Comparison of ENCODE assay signal across 21 cellular contexts in the genomic region with DNA sequence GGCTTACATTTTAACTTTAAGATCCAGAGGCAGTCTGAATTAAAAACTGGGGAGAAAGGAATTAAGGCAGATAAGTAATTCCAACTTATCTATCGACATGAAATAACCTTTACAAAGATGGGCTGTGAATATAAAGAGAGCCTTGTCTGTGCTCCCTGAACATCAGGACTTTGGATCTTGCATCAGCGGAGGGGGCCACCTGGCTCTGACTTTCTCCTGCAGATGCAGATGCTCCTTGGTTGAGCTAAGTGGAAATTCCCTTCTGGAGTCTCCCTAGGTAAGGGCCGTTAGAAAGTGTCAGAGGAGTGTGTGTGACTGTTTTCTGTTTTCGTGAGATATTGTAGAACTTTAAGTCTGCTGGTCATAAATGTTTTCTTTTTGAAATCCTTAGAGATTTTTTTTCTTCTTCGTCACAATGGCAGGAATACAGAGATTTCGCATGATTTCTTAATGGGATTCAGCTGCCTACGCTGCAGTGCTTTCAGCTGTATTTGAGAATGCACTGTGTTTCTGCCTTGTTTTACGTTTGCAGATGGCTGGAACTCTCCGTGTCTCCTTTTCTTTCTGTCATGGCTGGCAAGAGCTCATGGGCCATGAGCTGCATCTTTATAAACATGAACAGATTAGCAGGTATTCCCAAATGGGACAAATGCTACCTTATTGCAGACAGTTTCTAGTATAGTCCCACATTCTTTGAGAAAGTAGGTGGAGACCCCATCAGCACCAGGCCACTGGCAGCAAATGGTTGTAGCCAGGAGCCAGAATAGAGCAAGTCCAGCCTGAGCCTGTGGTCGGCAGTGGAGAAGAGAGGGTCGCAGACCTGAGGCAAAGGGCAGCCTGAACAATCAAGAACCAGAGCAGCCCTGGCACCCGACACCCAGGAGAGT.
DNase-seq lines count a peak whose midpoint lies in the region; ATAC-seq and TF ChIP-seq lines count a peak whose summit lies in the region.
"Had no signal": no experiment of that assay in that cellular context is flagged by ENCODE, and none has a peak within 500 bp of the region (broad histone marks: within the 10 kb centered on the region; RNA-seq: fewer than 3 reads in every experiment).

No MANE protein-coding gene starts in this region.

- H3K27me3 ChIP-seq in HUES48 (ENCODE audit: control insufficient read depth, insufficient read depth, low read length) (no peaks in the 10 kb centered on the region), mammary epithelial cell (ENCODE audit: insufficient read depth, low read length) (no peaks in the 10 kb centered on the region)
- H3K27me3 ChIP-seq: tibial artery had no signal

- H3K9ac ChIP-seq in HUES48 (ENCODE audit: low read depth, low read length) (no peak overlapping the region), mammary epithelial cell (ENCODE audit: insufficient read depth, low read length) (no peak overlapping the region)

- BruUV-seq in mammary epithelial cell (replicated peaks; lab: Mats Ljungman, UMichigan): no TSS peak

- dilution Hi-C loops in mammary epithelial cell (cut with HindIII; ENCODE audit: low sequenced_read_pairs): no loop called here

- H3K9me3 ChIP-seq in HUES48 (ENCODE audit: control insufficient read depth, insufficient read depth, low read length) (no peaks in the 10 kb centered on the region), mammary epithelial cell (replicated peaks; ENCODE audit: insufficient read depth, low read length) (no peaks in the 10 kb centered on the region), mesodermal cell (ENCODE audit: control insufficient read depth, low read length) (no peaks in the 10 kb centered on the region)
- H3K9me3 ChIP-seq: tibial artery had no signal

- H4K20me1 ChIP-seq in mammary epithelial cell (ENCODE audit: insufficient read depth, low read length): no peaks in the 10 kb centered on the region

- H2AFZ ChIP-seq in mammary epithelial cell (ENCODE audit: low read depth, low read length): no peak overlapping the region

- WGBS in mammary epithelial cell (ENCODE audit: low coverage, missing lambda C conversion rate): 80% methylated on average over 11 of the region's 12 CpGs
- WGBS in mesodermal cell (ENCODE audit: insufficient coverage in 2 of 2), 2 experiments: 80 to 81% methylated on average over 11 of the region's 12 CpGs

- intact Hi-C loops in mammary epithelial cell (cut with micrococcal nuclease): loop anchor here (2.0 to 5.0 kb wide), 2 partner anchors 178 to 205 kb away; no protein-coding TSS in a partner anchor

- no peak for ATAC-seq in GM19395 (IDR thresholded peaks at IDR 0.05; ENCODE audit: unreplicated experiment)
- ATAC-seq: activated CD4-positive, CD25-positive, alpha-beta regulatory T cell treated with anti-CD3 and anti-CD28 coated beads, Interleukin-2, amount 50 U/mL, for 24 hours; activated CD8-positive, alpha-beta T cell treated with anti-CD3 and anti-CD28 coated beads, Interleukin-2, amount 10 ng/mL, durations not matched to agents 7 days and 5 days; CD8-positive, alpha-beta T cell; stimulated activated naive CD8-positive, alpha-beta T cell treated with anti-CD3 and anti-CD28 coated beads, Interleukin-15, amount 100 ng/mL, for 72 hours had no signal

- H3K79me2 ChIP-seq in mammary epithelial cell (ENCODE audit: insufficient read depth, low read length): peaks cover 44% of the 10 kb centered on the region

- peak overlapping the region; percentile 65 for H3K27ac ChIP-seq in HUES48 (ENCODE audit: low read depth, low read length)
- H3K27ac ChIP-seq in mammary epithelial cell (ENCODE audit: insufficient read depth, low read depth, low read length): no peak overlapping the region
- H3K27ac ChIP-seq in mesodermal cell (ENCODE audit: low read depth, low read length, severe bottlenecking): peak overlapping the region; percentile 89
- H3K27ac ChIP-seq: tibial artery had no signal

- peaks cover 12% of the 10 kb centered on the region for H3K4me1 ChIP-seq in HUES48 (ENCODE audit: control insufficient read depth, insufficient read depth, low read length)
- peaks cover 16% of the 10 kb centered on the region for H3K4me1 ChIP-seq in mammary epithelial cell (ENCODE audit: insufficient read depth, low read length)
- H3K4me1 ChIP-seq in mesodermal cell (ENCODE audit: control insufficient read depth, insufficient read depth, low read length, poor library complexity, severe bottlenecking): peaks cover 22% of the 10 kb centered on the region
- H3K4me1 ChIP-seq: tibial artery had no signal

- no peak for TF ChIP-seq CTCF in mammary epithelial cell (conservative IDR thresholded peaks at IDR 0.05 in 1 of 2, IDR thresholded peaks at IDR 0.05 in 1 of 2; ENCODE audit: extremely low read depth in 1 of 2, insufficient read depth in 1 of 2, low read depth in 1 of 2, low read length in 2 of 2)

- no peak overlapping the region for H3K4me3 ChIP-seq in HUES48 (ENCODE audit: low read depth, low read length)
- H3K4me3 ChIP-seq in mammary epithelial cell (replicated peaks in 1 of 3; ENCODE audit: insufficient read depth in 1 of 3, low read depth in 2 of 3, low read length in 3 of 3): no peak overlapping the region
- H3K4me3 ChIP-seq in mesodermal cell (ENCODE audit: extremely low read depth, insufficient read depth, low read length, poor library complexity, severe bottlenecking): no peak overlapping the region
- H3K4me3 ChIP-seq: lung, tibial artery had no signal

- DNase-seq in GM03348 (ENCODE audit: low spot score) (peak; percentile 17), mammary epithelial cell (peak; percentile 37), NOMO-1 (lab: John Stamatoyannopoulos, UW; ENCODE audit: unreplicated experiment in 2 of 2) (no peak), UCSD-AML1 (lab: John Stamatoyannopoulos, UW; ENCODE audit: unreplicated experiment) (no peak)
- DNase-seq: activated CD8-positive, alpha-beta T cell treated with anti-CD3 and anti-CD28 coated beads, Interleukin-2, amount 10 ng/mL, durations not matched to agents 7 days and 5 days; activated naive CD4-positive, alpha-beta T cell; CD8-positive, alpha-beta T cell; cerebellar nuclear complex; NCI-H1417; NCI-H2081 treated with DMSO at 0.1 percent for 48 hours; NCI-H69; occipital lobe; stimulated activated CD4-positive, alpha-beta T cell treated with anti-CD3 and anti-CD28 coated beads, Interleukin-12 subunit alpha, Interleukin-12 subunit beta, amount 100 ng/mL, for 4 hours; stimulated activated CD4-positive, alpha-beta T cell treated with anti-CD3 and anti-CD28 coated beads, Interleukin-4, amount 100 ng/mL, for 4 hours; stimulated activated naive CD8-positive, alpha-beta T cell treated with anti-CD3 and anti-CD28 coated beads, Interleukin-15, amount 100 ng/mL, for 72 hours; tibial artery had no signal

- H3K4me2 ChIP-seq in mammary epithelial cell (ENCODE audit: insufficient read depth, low read depth, low read length): no peak overlapping the region

- CTCF ChIA-PET in mammary epithelial cell (lab: Charles Lee; ENCODE audit: low non-redundant PET): no interaction called here

- H3K36me3 ChIP-seq in HUES48 (ENCODE audit: control insufficient read depth, insufficient read depth, low read length) (no peaks in the 10 kb centered on the region), mammary epithelial cell (ENCODE audit: insufficient read depth, low read length) (peaks cover 17% of the 10 kb centered on the region), mesodermal cell (ENCODE audit: control insufficient read depth, insufficient read depth, low read length) (no peaks in the 10 kb centered on the region)
- H3K36me3 ChIP-seq: tibial artery had no signal

- in situ Hi-C loops in mammary epithelial cell (cut with MboI; ENCODE audit: low sequenced_read_pairs in 2 of 2): no loop called here

Comparison
In these comparisons a context has a peak if more than half of its experiments do, and no peak if none do; other contexts are left out.
1. DNase-seq: peak in GM03348 (single experiment) and mammary epithelial cell (single experiment); none in NOMO-1 (0 of 2) and UCSD-AML1 (single experiment).